18 cellular contexts compared by ENCODE assay signal in the genomic region with DNA sequence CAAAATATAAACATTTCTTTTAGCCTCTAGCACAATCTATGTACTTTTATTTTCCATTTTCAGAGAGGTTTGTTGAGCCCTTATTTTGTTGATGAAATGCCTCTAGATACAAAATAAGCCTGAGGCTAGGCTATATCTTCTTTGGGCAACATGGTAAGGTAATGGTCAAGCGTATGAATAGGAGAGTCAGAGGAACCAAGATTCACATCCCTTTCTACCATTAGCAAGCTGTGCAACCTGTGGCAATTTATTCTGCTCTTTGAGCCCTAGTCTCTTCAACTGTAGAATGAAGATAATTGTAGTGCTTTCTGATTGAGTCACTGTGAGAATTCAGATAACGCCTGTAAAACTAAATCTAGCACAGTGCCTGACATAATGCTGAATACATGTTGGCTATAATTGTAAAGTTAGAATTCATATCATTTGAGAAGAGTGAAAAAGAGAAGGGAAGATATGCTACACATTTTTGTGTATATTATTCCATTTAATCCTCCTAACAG.
A peak's percentile ranks its signal among the peaks of the same experiment; 100 is the strongest.
DNase-seq lines count a peak whose midpoint lies in the region; ATAC-seq, FAIRE-seq and TF ChIP-seq lines count a peak whose summit lies in the region.
"Had no signal": no experiment of that assay in that cellular context is flagged by ENCODE, and none has a peak within 500 bp of the region (broad histone marks: within the 10 kb centered on the region; RNA-seq: fewer than 3 reads in every experiment).

No MANE protein-coding gene starts in this region.

- H3K9me1 ChIP-seq in IMR-90 (ENCODE audit: insufficient read depth, low read length) = no peaks in the 10 kb centered on the region

- H2BK12ac ChIP-seq in mesenchymal stem cell (ENCODE audit: low read length in 2 of 2) = no peak overlapping the region

- H3K23ac ChIP-seq in IMR-90 (ENCODE audit: low read depth, low read length) (no peak overlapping the region), mesenchymal stem cell (ENCODE audit: low read length in 2 of 2) (no peak overlapping the region)

- H3K27me3 ChIP-seq in IMR-90 (ENCODE audit: control insufficient read depth, insufficient read depth, low read length) (no peaks in the 10 kb centered on the region), GM12878 (replicated peaks in 1 of 2; ENCODE audit: control insufficient read depth in 2 of 2, insufficient read depth in 2 of 2, low read length in 1 of 2) (no peaks in the 10 kb centered on the region), mesenchymal stem cell (ENCODE audit: control insufficient read depth in 1 of 2, insufficient read depth in 1 of 2, low read length in 2 of 2) (no peaks in the 10 kb centered on the region)

- no peak overlapping the region for H3K4me2 ChIP-seq in A549
- H3K4me2 ChIP-seq in IMR-90 (ENCODE audit: low read depth, low read length) = no peak overlapping the region
- no peak overlapping the region for H3K4me2 ChIP-seq in GM12878 (ENCODE audit: control insufficient read depth, insufficient read depth)
- no peak overlapping the region for H3K4me2 ChIP-seq in mesenchymal stem cell (ENCODE audit: low read length, poor library complexity, severe bottlenecking)
- H3K4me2 ChIP-seq: GM23338 had no signal

- H2AK9ac ChIP-seq in IMR-90 (replicated peaks; ENCODE audit: low read depth, low read length, poor library complexity) = no peak overlapping the region

- H2BK5ac ChIP-seq in IMR-90 (ENCODE audit: low read depth, low read length, poor library complexity, severe bottlenecking) = no peak overlapping the region
- no peak overlapping the region for H2BK5ac ChIP-seq in mesenchymal stem cell (ENCODE audit: low read depth, low read length, poor library complexity, severe bottlenecking)

- POLR2A ChIA-PET in A549 (lab: Yijun Ruan, JAX) (no interaction called here), IMR-90 (lab: Charles Lee; ENCODE audit: unreplicated experiment) (no interaction called here), GM12878 (lab: Charles Lee) (no interaction called here)

- H3K9ac ChIP-seq in IMR-90 (ENCODE audit: low read depth, low read length) (no peak overlapping the region), GM12878 (ENCODE audit: control insufficient read depth, insufficient read depth, low read length) (no peak overlapping the region), mesenchymal stem cell (ENCODE audit: low read length) (no peak overlapping the region)

- intact Hi-C loops in IMR-90 (cut with micrococcal nuclease) (no loop called here), GM12878 (cut with micrococcal nuclease; ENCODE audit: unreplicated experiment) (no loop called here)

- H2BK15ac ChIP-seq in IMR-90 (ENCODE audit: low read depth, low read length) (no peak overlapping the region), mesenchymal stem cell (ENCODE audit: low read depth, poor library complexity, severe bottlenecking) (no peak overlapping the region)

- ATAC-seq in A549 (no peak), IMR-90 (ENCODE audit: low read depth) (peak; percentile 48), GM12878 (peak; percentile 35; the same call in 2 of the 3 replicates), GM18861 (IDR thresholded peaks at IDR 0.05; ENCODE audit: unreplicated experiment) (no peak)
- ATAC-seq: GM23338 had no signal

- CTCF ChIA-PET in A549 (lab: Yijun Ruan, JAX) = interaction anchor here (1.3 to 2.1 kb wide), 2 partner anchors 10 to 34 kb away, joined by 3 to 4 read pairs; no protein-coding TSS in a partner anchor
- CTCF ChIA-PET in IMR-90 (lab: Yijun Ruan, JAX) = no interaction called here
- CTCF ChIA-PET in GM12878 (lab: Yijun Ruan, JAX) = no interaction called here

- WGBS in A549 (ENCODE audit: missing lambda C conversion rate) = 81% methylated on average over 2 of the region's 2 CpGs
- no CpG with 5 or more reads among the region's 2 CpGs for WGBS in IMR-90 (ENCODE audit: extremely low coverage in 2 of 2, insufficient read length in 1 of 2), 2 experiments
- 20% methylated on average over 2 of the region's 2 CpGs for WGBS in GM12878 (ENCODE audit: insufficient coverage, insufficient replicate concordance, low lambda C conversion rate, missing lambda C conversion rate)
- WGBS in mesenchymal stem cell = 90% methylated on average over 2 of the region's 2 CpGs

- H3K4me3 ChIP-seq in A549 (no peak overlapping the region), IMR-90 (ENCODE audit: insufficient read depth, low read depth, low read length) (no peak overlapping the region), GM12878 (no peak overlapping the region), mesenchymal stem cell (ENCODE audit: insufficient read depth in 1 of 2, low read depth in 1 of 2, low read length in 2 of 2) (no peak overlapping the region)
- H3K4me3 ChIP-seq: GM23338 had no signal

- TF ChIP-seq POLR2A in A549 (IDR thresholded peaks at IDR 0.05; ENCODE audit: low read length) = no peak
- TF ChIP-seq POLR2A in IMR-90 (IDR thresholded peaks at IDR 0.05; ENCODE audit: low read depth, low read length) = no peak
- TF ChIP-seq POLR2A in GM12878 (IDR thresholded peaks at IDR 0.05; ENCODE audit: low read depth, low read length) = no peak

- H2AK5ac ChIP-seq in IMR-90 (ENCODE audit: low read depth, low read length) (no peak overlapping the region), mesenchymal stem cell (ENCODE audit: low read length, severe bottlenecking) (no peak overlapping the region)

- H3K9me3 ChIP-seq in A549 (no peaks in the 10 kb centered on the region), IMR-90 (ENCODE audit: control insufficient read depth, insufficient read depth, low read length) (no peaks in the 10 kb centered on the region), GM12878 (replicated peaks; ENCODE audit: control insufficient read depth, insufficient read depth, low read length) (no peaks in the 10 kb centered on the region), mesenchymal stem cell (ENCODE audit: control insufficient read depth, low read length) (no peaks in the 10 kb centered on the region)

- H4K91ac ChIP-seq in IMR-90 (ENCODE audit: insufficient read depth, low read depth, low read length) (no peak overlapping the region), mesenchymal stem cell (ENCODE audit: low read length) (no peak overlapping the region)

- H3K18ac ChIP-seq in IMR-90 (ENCODE audit: low read depth, low read length) (no peak overlapping the region), mesenchymal stem cell (ENCODE audit: low read depth in 1 of 2, low read length in 2 of 2) (no peak overlapping the region)

- BruUV-seq in IMR-90 (replicated peaks; lab: Mats Ljungman, UMichigan) = no TSS peak
- BruUV-seq in GM12878 (replicated peaks; lab: Mats Ljungman, UMichigan) = no TSS peak

- RAD21 ChIA-PET in GM12878 (lab: Charles Lee; ENCODE audit: unreplicated experiment) = no interaction called here

- TF ChIP-seq CTCF in A549 (IDR thresholded peaks at IDR 0.05) (no peak), IMR-90 (conservative IDR thresholded peaks at IDR 0.05; ENCODE audit: low read depth, low read length) (no peak), GM12878 (IDR thresholded peaks at IDR 0.05 in 2 of 3, conservative IDR thresholded peaks at IDR 0.05 in 1 of 3; ENCODE audit: control insufficient read depth in 2 of 3, extremely low read depth in 1 of 3, insufficient read depth in 1 of 3, low read depth in 3 of 3, low read length in 3 of 3) (no peak), D721Med (IDR thresholded peaks at IDR 0.05; ENCODE audit: insufficient read depth, missing control alignments) (no peak)

- H4K5ac ChIP-seq in IMR-90 (ENCODE audit: low read depth, low read length) = no peak overlapping the region

- SMC1A ChIA-PET in GM12878 (lab: Charles Lee; ENCODE audit: uncharacterized antibody, unreplicated experiment) = no interaction called here

- TF ChIP-seq EP300 in A549 (IDR thresholded peaks at IDR 0.05) (no peak), GM12878 (IDR thresholded peaks at IDR 0.05; ENCODE audit: borderline replicate concordance in 1 of 2, control insufficient read depth in 1 of 2, low read depth in 2 of 2, low read length in 2 of 2) (no peak)

- H3K4ac ChIP-seq in IMR-90 (ENCODE audit: low read depth, low read length) (no peak overlapping the region), mesenchymal stem cell (ENCODE audit: low read depth in 1 of 2, low read length in 2 of 2) (no peak overlapping the region)

- H3K27ac ChIP-seq in A549 (no peak overlapping the region), IMR-90 (ENCODE audit: insufficient read depth, low read length) (no peak overlapping the region), GM12878 (ENCODE audit: control insufficient read depth, insufficient read depth) (no peak overlapping the region), mesenchymal stem cell (ENCODE audit: low read length, poor library complexity, severe bottlenecking) (no peak overlapping the region)
- H3K27ac ChIP-seq: 22Rv1 had no signal

- H3K14ac ChIP-seq in IMR-90 (replicated peaks; ENCODE audit: low read depth, low read length) (peak overlapping the region; percentile 79), mesenchymal stem cell (ENCODE audit: low read length in 2 of 2) (no peak overlapping the region)

- H3K4me1 ChIP-seq in A549 (no peaks in the 10 kb centered on the region), IMR-90 (ENCODE audit: control insufficient read depth, insufficient read depth, low read length) (no peaks in the 10 kb centered on the region; the same call in 1 of the 2 replicates), GM12878 (ENCODE audit: control insufficient read depth, insufficient read depth, low read length) (no peaks in the 10 kb centered on the region), mesenchymal stem cell (ENCODE audit: control insufficient read depth, insufficient read depth, low read depth, low read length) (no peaks in the 10 kb centered on the region)

- no peaks in the 10 kb centered on the region for H3K79me1 ChIP-seq in IMR-90 (ENCODE audit: low read depth in 1 of 2, low read length in 2 of 2)
- H3K79me1 ChIP-seq in mesenchymal stem cell (replicated peaks; ENCODE audit: low read length, poor library complexity, severe bottlenecking) = no peaks in the 10 kb centered on the region

- H3K36me3 ChIP-seq in IMR-90 (ENCODE audit: control insufficient read depth, insufficient read depth, low read length) (no peaks in the 10 kb centered on the region), GM12878 (ENCODE audit: control insufficient read depth in 2 of 2, insufficient read depth in 2 of 2, low read length in 1 of 2) (no peaks in the 10 kb centered on the region), mesenchymal stem cell (ENCODE audit: control insufficient read depth in 1 of 2, insufficient read depth in 2 of 2, low read depth in 1 of 2, low read length in 2 of 2) (no peaks in the 10 kb centered on the region)

- in situ Hi-C loops in IMR-90 (cut with MboI; ENCODE audit: low sequenced_read_pairs) (no loop called here), GM12878 (cut with MboI) (no loop called here)

- no peak for TF ChIP-seq RAD21 in A549 (conservative IDR thresholded peaks at IDR 0.05 in 1 of 2, IDR thresholded peaks at IDR 0.05 in 1 of 2)
- TF ChIP-seq RAD21 in IMR-90 (IDR thresholded peaks at IDR 0.05; ENCODE audit: low read length) = no peak
- no peak for TF ChIP-seq RAD21 in GM12878 (IDR thresholded peaks at IDR 0.05; ENCODE audit: insufficient read depth, low read depth, low read length)

- no peaks in the 10 kb centered on the region for H4K20me1 ChIP-seq in IMR-90 (ENCODE audit: insufficient read depth, low read length)
- no peaks in the 10 kb centered on the region for H4K20me1 ChIP-seq in GM12878 (ENCODE audit: control insufficient read depth, insufficient read depth)

- no peaks in the 10 kb centered on the region for H3K79me2 ChIP-seq in GM12878 (ENCODE audit: control insufficient read depth, insufficient read depth, low read length)

- H4K8ac ChIP-seq in IMR-90 (ENCODE audit: low read depth in 2 of 2, low read length in 2 of 2) (no peak overlapping the region), mesenchymal stem cell (ENCODE audit: low read length) (no peak overlapping the region)

- H2BK20ac ChIP-seq in IMR-90 (ENCODE audit: low read depth, low read length) = no peak overlapping the region; the same call in 1 of the 2 replicates

- no peak for DNase-seq in A549 (ENCODE audit: low read depth in 1 of 2, low spot score in 1 of 2)
- DNase-seq in IMR-90 = peak; percentile 17
- DNase-seq in GM12878 (ENCODE audit: low read depth, low spot score) = no peak
- peak; percentile 6 for DNase-seq in non-pigmented ciliary epithelial cell (ENCODE audit: low read depth)
- no peak for DNase-seq in NCI-H2171 (lab: John Stamatoyannopoulos, UW)
- no peak for DNase-seq in mesenchymal stem cell
- no peak for DNase-seq in D721Med (ENCODE audit: insufficient read length, low spot score)
- DNase-seq: ACHN; C1 segment of cervical spinal cord; Calu3; CD4-positive, alpha-beta T cell; DMS79; GDM1; H7; KBM-7 had no signal

- dilution Hi-C loops in IMR-90 (cut with HindIII; ENCODE audit: low sequenced_read_pairs, unreplicated experiment) = no loop called here

- H2BK120ac ChIP-seq in IMR-90 (ENCODE audit: low read depth, low read length) = no peak overlapping the region
- no peak overlapping the region for H2BK120ac ChIP-seq in mesenchymal stem cell (ENCODE audit: low read depth, low read length)

- H2AFZ ChIP-seq in IMR-90 (replicated peaks; ENCODE audit: low read length, poor library complexity) (no peak overlapping the region), GM12878 (ENCODE audit: control insufficient read depth, low read depth, low read length) (no peak overlapping the region), mesenchymal stem cell (ENCODE audit: low read depth, low read length) (no peak overlapping the region)
- H2AFZ ChIP-seq: GM23338 had no signal

- FAIRE-seq in A549 (lab: Jason Lieb, UNC) (peak; percentile 32), GM12878 (lab: Jason Lieb, UNC) (no peak), D721Med (lab: Jason Lieb, UNC) (no peak)

- no peak overlapping the region for H3K56ac ChIP-seq in IMR-90 (ENCODE audit: extremely low read depth, insufficient read depth, low read length)

Comparison
In these comparisons a context has a peak if more than half of its experiments do, and no peak if none do; other contexts are left out.
1. ATAC-seq: peak in IMR-90 (single experiment) and GM12878 (single experiment); none in A549 (0 of 2) and GM18861 (single experiment).
2. DNase-seq: peak in IMR-90 (single experiment) and non-pigmented ciliary epithelial cell (single experiment); none in A549 (0 of 2), GM12878 (single experiment), NCI-H2171 (single experiment), mesenchymal stem cell (single experiment) and D721Med (single experiment).